In genomic region chr9:92736816-92737606, GRCh38 we compare ENCODE assay signal across 19 cellular contexts. TPM values are rescaled to one million over a fixed set of nuclear protein-coding genes. Genes with fewer than 3 reads are reported as not detected.
DNase-seq lines count a peak whose midpoint lies in the region; ATAC-seq, FAIRE-seq and TF ChIP-seq lines count a peak whose summit lies in the region.
"Had no signal": no experiment of that assay in that cellular context is flagged by ENCODE, and none has a peak within 500 bp of the region (broad histone marks: within the 10 kb centered on the region; RNA-seq: fewer than 3 reads in every experiment).

No MANE protein-coding gene starts in this region.

- H3K36me3 Mint-ChIP-seq in CD4-positive, CD25-positive, alpha-beta regulatory T cell: peaks cover 3% of the 10 kb centered on the region
- peaks cover 3% of the 10 kb centered on the region for H3K36me3 Mint-ChIP-seq in IgD-negative memory B cell
- peaks cover 0 to 10% (median 0%) of the 10 kb centered on the region in 3 donors for H3K36me3 Mint-ChIP-seq in naive thymus-derived CD8-positive, alpha-beta T cell

- no peaks in the 10 kb centered on the region for H3K27me3 ChIP-seq in CD4-positive, CD25-positive, alpha-beta regulatory T cell (ENCODE audit: control insufficient read depth, insufficient read depth, low read length)
- no peaks in the 10 kb centered on the region for H3K27me3 ChIP-seq in bronchial epithelial cell (ENCODE audit: control insufficient read depth, insufficient read depth, low read length)
- H3K27me3 ChIP-seq: pancreas had no signal

- H3K9me3 ChIP-seq in CD4-positive, CD25-positive, alpha-beta regulatory T cell (ENCODE audit: control insufficient read depth in 2 of 2, low read length in 2 of 2): no peaks in the 10 kb centered on the region
- H3K9me3 ChIP-seq: pancreas had no signal

- no peak for TF ChIP-seq CTCF in bronchial epithelial cell (IDR thresholded peaks at IDR 0.05; ENCODE audit: insufficient read depth, low read length, severe bottlenecking)

- no peaks in the 10 kb centered on the region for H3K36me3 ChIP-seq in CD4-positive, CD25-positive, alpha-beta regulatory T cell (ENCODE audit: control insufficient read depth, insufficient read depth, low read length)
- H3K36me3 ChIP-seq in bronchial epithelial cell (ENCODE audit: control insufficient read depth, insufficient read depth, low read length): no peaks in the 10 kb centered on the region
- H3K36me3 ChIP-seq: pancreas had no signal

- H3K4me1 ChIP-seq in CD4-positive, CD25-positive, alpha-beta regulatory T cell (ENCODE audit: control insufficient read depth, insufficient read depth, low read length, poor library complexity, severe bottlenecking): peaks cover 26% of the 10 kb centered on the region

- H3K9me3 Mint-ChIP-seq in CD4-positive, CD25-positive, alpha-beta regulatory T cell: no peaks in the 10 kb centered on the region
- H3K9me3 Mint-ChIP-seq in IgD-negative memory B cell: no peaks in the 10 kb centered on the region
- no peaks in the 10 kb centered on the region for H3K9me3 Mint-ChIP-seq in naive thymus-derived CD8-positive, alpha-beta T cell
- H3K9me3 Mint-ChIP-seq: activated T-cell treated with anti-CD3 and anti-CD28 coated beads, Interleukin-2, amount 50 U/mL, for 72 hours; stimulated activated naive B cell treated with anti-CD40 and anti-IgM and Interleukin-4, amounts not matched to agents 10 μg/mL and 1 μg/mL and 100 μg/mL, for 72 hours had no signal

- peak; percentile 98 for FAIRE-seq in bronchial epithelial cell (lab: Jason Lieb, UNC)
- FAIRE-seq: GM12892, pancreas had no signal

- POLR2A ChIA-PET in naive thymus-derived CD8-positive, alpha-beta T cell (lab: Charles Lee): interaction anchor here (0.7 kb wide), 1 partner anchor 20 kb away, joined by 3 read pairs; no protein-coding TSS in a partner anchor

- no peak overlapping the region for H3K27ac ChIP-seq in CD4-positive, CD25-positive, alpha-beta regulatory T cell (ENCODE audit: insufficient read depth, low read length, poor library complexity, severe bottlenecking)
- H3K27ac ChIP-seq: pancreas had no signal

- no peak for DNase-seq in CD4-positive, CD25-positive, alpha-beta regulatory T cell
- DNase-seq in bronchial epithelial cell (ENCODE audit: low read depth): peak; percentile 94
- DNase-seq in naive thymus-derived CD8-positive, alpha-beta T cell: peak in 1 of 10 donors; percentile 21
- DNase-seq in NCI-H1105 treated with DMSO at 0.1 percent for 48 hours (lab: John Stamatoyannopoulos, UW): no peak
- DNase-seq: activated CD4-positive, alpha-beta T cell treated with anti-CD3 and anti-CD28 coated beads for 1 hour; activated T-cell treated with anti-CD3 and anti-CD28 coated beads, Interleukin-2, amount 50 U/mL, for 72 hours; AML-193; EL; H7; mesendoderm; stimulated activated CD4-positive, alpha-beta T cell treated with anti-CD3 and anti-CD28 coated beads, Interleukin-2, amount 100 ng/mL, for 24 hours; stimulated activated naive B cell treated with anti-CD40 and anti-IgM and Interleukin-4, amounts not matched to agents 10 μg/mL and 1 μg/mL and 100 μg/mL, for 72 hours; SW 1271 had no signal

- H3K4me3 ChIP-seq in CD4-positive, CD25-positive, alpha-beta regulatory T cell (ENCODE audit: low read depth, low read length): no peak overlapping the region
- H3K4me3 ChIP-seq in bronchial epithelial cell (ENCODE audit: low read depth, low read length): no peak overlapping the region
- H3K4me3 ChIP-seq: pancreas had no signal

- peaks cover 25 to 71% (median 44%) of the 10 kb centered on the region in 4 donors for H3K4me1 Mint-ChIP-seq in CD4-positive, CD25-positive, alpha-beta regulatory T cell
- peaks cover 60 to 75% (median 72%) of the 10 kb centered on the region in 3 donors for H3K4me1 Mint-ChIP-seq in IgD-negative memory B cell
- H3K4me1 Mint-ChIP-seq in naive thymus-derived CD8-positive, alpha-beta T cell: peaks cover 43 to 89% (median 80%) of the 10 kb centered on the region in 4 donors

- peak overlapping the region; percentile 23 to 85 (median 49) for H3K27ac Mint-ChIP-seq in CD4-positive, CD25-positive, alpha-beta regulatory T cell
- peak overlapping the region in 2 of 3 donors; percentile 13 to 59 for H3K27ac Mint-ChIP-seq in IgD-negative memory B cell
- H3K27ac Mint-ChIP-seq in naive thymus-derived CD8-positive, alpha-beta T cell: peak overlapping the region in 8 of 10 donors; percentile 2 to 84 (median 44)
- H3K27ac Mint-ChIP-seq: activated T-cell treated with anti-CD3 and anti-CD28 coated beads, Interleukin-2, amount 50 U/mL, for 72 hours; stimulated activated naive B cell treated with anti-CD40 and anti-IgM and Interleukin-4, amounts not matched to agents 10 μg/mL and 1 μg/mL and 100 μg/mL, for 72 hours had no signal

- H3K27me3 Mint-ChIP-seq in CD4-positive, CD25-positive, alpha-beta regulatory T cell: no peaks in the 10 kb centered on the region
- H3K27me3 Mint-ChIP-seq in IgD-negative memory B cell: no peaks in the 10 kb centered on the region
- H3K27me3 Mint-ChIP-seq in naive thymus-derived CD8-positive, alpha-beta T cell: no peaks in the 10 kb centered on the region
- H3K27me3 Mint-ChIP-seq: stimulated activated naive B cell treated with anti-CD40 and anti-IgM and Interleukin-4, amounts not matched to agents 10 μg/mL and 1 μg/mL and 100 μg/mL, for 72 hours had no signal

- ATAC-seq in CD4-positive, CD25-positive, alpha-beta regulatory T cell (ENCODE audit: low read depth in 2 of 2): no peak
- no peak for ATAC-seq in naive thymus-derived CD8-positive, alpha-beta T cell
- ATAC-seq in HG03280 (IDR thresholded peaks at IDR 0.05; ENCODE audit: unreplicated experiment): no peak
- no peak for ATAC-seq in HG03457 (IDR thresholded peaks at IDR 0.05; ENCODE audit: unreplicated experiment)
- no peak for ATAC-seq in GM18870 (IDR thresholded peaks at IDR 0.05; ENCODE audit: unreplicated experiment)
- ATAC-seq: activated T-cell treated with anti-CD3 and anti-CD28 coated beads, Interleukin-2, amount 50 U/mL, for 72 hours; pancreas; stimulated activated naive B cell treated with anti-CD40 and anti-IgM and Interleukin-4, amounts not matched to agents 10 μg/mL and 1 μg/mL and 100 μg/mL, for 72 hours had no signal

- peak overlapping the region in 1 of 4 donors; percentile 54 for H3K4me3 Mint-ChIP-seq in CD4-positive, CD25-positive, alpha-beta regulatory T cell
- peak overlapping the region in 2 of 4 donors; percentile 54 to 70 for H3K4me3 Mint-ChIP-seq in IgD-negative memory B cell
- no peak overlapping the region for H3K4me3 Mint-ChIP-seq in naive thymus-derived CD8-positive, alpha-beta T cell
- H3K4me3 Mint-ChIP-seq: activated T-cell treated with anti-CD3 and anti-CD28 coated beads, Interleukin-2, amount 50 U/mL, for 72 hours; stimulated activated naive B cell treated with anti-CD40 and anti-IgM and Interleukin-4, amounts not matched to agents 10 μg/mL and 1 μg/mL and 100 μg/mL, for 72 hours had no signal

RNA-seq across cellular contexts. Expression of gene BICD2, which starts 27.6 kb away (rescaled TPM):
- 29.3 TPM for total RNA-seq in CD4-positive, CD25-positive, alpha-beta regulatory T cell
- polyA plus RNA-seq in CD4-positive, CD25-positive, alpha-beta regulatory T cell: 1 to 10 TPM; 5.6 to 9.8 (median 7.6) TPM
- polyA plus RNA-seq in IgD-negative memory B cell: 32.8 TPM
- total RNA-seq in bronchial epithelial cell: 92.7 and 138 TPM in 2 replicates
- total RNA-seq in naive thymus-derived CD8-positive, alpha-beta T cell: 10 to 100 TPM; 28.3 to 29.1 TPM
- polyA plus RNA-seq in naive thymus-derived CD8-positive, alpha-beta T cell: 10 to 100 TPM in 2 of 3 donors, 1 to 10 TPM in 1; 5.9 to 20.1 (median 10.1) TPM
